Comparison of ENCODE assay signal across 8 cellular contexts in the genomic region with DNA sequence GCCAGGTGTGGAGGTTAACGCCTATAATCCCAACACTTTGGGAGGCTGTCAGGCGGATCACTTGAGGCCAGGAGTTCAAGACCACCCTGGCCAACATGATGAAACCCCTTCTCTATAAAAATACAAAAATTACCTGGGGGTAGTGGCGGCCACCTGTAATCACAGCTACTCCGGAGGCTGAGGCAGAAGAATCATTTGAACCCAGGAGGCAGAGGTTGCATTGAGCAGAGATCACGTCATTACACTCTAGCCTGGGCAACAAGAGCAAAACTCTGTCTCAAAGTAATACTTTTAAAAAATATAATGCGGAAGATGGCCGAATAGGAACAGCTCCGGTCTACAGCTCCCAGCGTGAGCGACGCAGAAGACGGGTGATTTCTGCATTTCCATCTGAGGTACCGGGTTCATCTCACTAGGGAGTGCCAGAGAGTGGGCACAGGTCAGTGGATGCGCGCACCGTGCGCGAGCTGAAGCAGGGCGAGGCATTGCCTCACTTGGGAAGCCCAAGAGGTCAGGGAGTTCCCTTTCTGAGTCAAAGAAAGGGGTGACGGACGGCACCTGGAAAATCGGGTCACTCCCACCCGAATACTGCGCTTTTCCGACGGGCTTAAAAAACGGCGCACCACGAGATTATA.
DNase-seq lines count a peak whose midpoint lies in the region; ATAC-seq and TF ChIP-seq lines count a peak whose summit lies in the region.
"Not testable (repeated sequence)": the region's sequence is repeated elsewhere in the genome, so short reads cannot be mapped to it uniquely, and the experiment has no call there.

No MANE protein-coding gene starts in this region.

- not testable (repeated sequence) for H3K4me1 ChIP-seq in CD8-positive, alpha-beta memory T cell (ENCODE audit: insufficient read depth, low read length); IMR-90 (ENCODE audit: control insufficient read depth, insufficient read depth, low read length); PC-9 (replicated peaks; ENCODE audit: insufficient read depth); iPS DF 6.9 (ENCODE audit: control insufficient read depth, insufficient read depth, low read length)

- not testable (repeated sequence) for H3K9me2 ChIP-seq in PC-9 (ENCODE audit: insufficient read depth)

- TF ChIP-seq CTCF in IMR-90 (conservative IDR thresholded peaks at IDR 0.05; ENCODE audit: low read depth, low read length); PC-9 (conservative IDR thresholded peaks at IDR 0.05); coronary artery (IDR thresholded peaks at IDR 0.05); natural killer cell (IDR thresholded peaks at IDR 0.05): not testable (repeated sequence)

- H4K91ac ChIP-seq in IMR-90 (ENCODE audit: insufficient read depth, low read depth, low read length): not testable (repeated sequence)

- H4K8ac ChIP-seq in IMR-90 (ENCODE audit: low read depth in 2 of 2, low read length in 2 of 2): 0 out of 4 replicates have a peak overlapping the region, but pooled peaks of 1 of the 2 experiments have one; percentile 55

- not testable (repeated sequence) for H2BK120ac ChIP-seq in IMR-90 (ENCODE audit: low read depth, low read length)

- H3K27me3 Mint-ChIP-seq in CD8-positive, alpha-beta memory T cell; activated T-cell treated with anti-CD3 and anti-CD28 coated beads, Interleukin-2, amount 50 U/mL, for 4 hours (ENCODE audit: low read depth); natural killer cell (ENCODE audit: low read depth in 2 of 2); stimulated activated naive CD8-positive, alpha-beta T cell treated with anti-CD3 and anti-CD28 coated beads, Interleukin-15, amount 100 ng/mL, for 72 hours: not testable (repeated sequence)

- TF ChIP-seq RAD21 in IMR-90 (IDR thresholded peaks at IDR 0.05; ENCODE audit: low read length): not testable (repeated sequence)

- intact Hi-C loops in IMR-90 (cut with micrococcal nuclease): loop anchor here (10.0 kb wide), 2 partner anchors 1026 to 1236 kb away; no protein-coding TSS in a partner anchor
- intact Hi-C loops in PC-9 (cut with micrococcal nuclease; ENCODE audit: unreplicated experiment); natural killer cell (cut with micrococcal nuclease): not testable (repeated sequence)

- H3K18ac ChIP-seq in IMR-90 (ENCODE audit: low read depth, low read length): not testable (repeated sequence)

- H3K9me3 ChIP-seq in CD8-positive, alpha-beta memory T cell (ENCODE audit: low read length); IMR-90 (ENCODE audit: control insufficient read depth, insufficient read depth, low read length); PC-9 (ENCODE audit: insufficient read depth, low read depth); iPS DF 6.9 (ENCODE audit: control insufficient read depth, insufficient read depth, low read length): not testable (repeated sequence)

- no CpG with 5 or more reads among the region's 29 CpGs for WGBS in IMR-90 (ENCODE audit: extremely low coverage in 2 of 2, insufficient read length in 1 of 2), 2 experiments
- WGBS in iPS DF 6.9 (ENCODE audit: insufficient coverage, insufficient read length): no CpG with 5 or more reads among the region's 29 CpGs

- H2AK5ac ChIP-seq in IMR-90 (ENCODE audit: low read depth, low read length): not testable (repeated sequence)

- H3K36me3 Mint-ChIP-seq in CD8-positive, alpha-beta memory T cell; activated T-cell treated with anti-CD3 and anti-CD28 coated beads, Interleukin-2, amount 50 U/mL, for 4 hours (ENCODE audit: insufficient read depth); natural killer cell: not testable (repeated sequence)

- H3K4me1 Mint-ChIP-seq in CD8-positive, alpha-beta memory T cell; activated T-cell treated with anti-CD3 and anti-CD28 coated beads, Interleukin-2, amount 50 U/mL, for 4 hours (ENCODE audit: low read depth); natural killer cell; stimulated activated naive CD8-positive, alpha-beta T cell treated with anti-CD3 and anti-CD28 coated beads, Interleukin-15, amount 100 ng/mL, for 72 hours: not testable (repeated sequence)

- not testable (repeated sequence) for H2BK5ac ChIP-seq in IMR-90 (ENCODE audit: low read depth, low read length, poor library complexity, severe bottlenecking)

- H2BK15ac ChIP-seq in IMR-90 (ENCODE audit: low read depth, low read length): not testable (repeated sequence)

- TF ChIP-seq POLR2A in IMR-90 (IDR thresholded peaks at IDR 0.05; ENCODE audit: low read depth, low read length): not testable (repeated sequence)

- not testable (repeated sequence) for H3K79me1 ChIP-seq in IMR-90 (ENCODE audit: low read depth in 1 of 2, low read length in 2 of 2)

- in situ Hi-C loops in IMR-90 (cut with MboI; ENCODE audit: low sequenced_read_pairs): loop anchor here (25.0 kb wide), 1 partner anchor 1229 kb away; no protein-coding TSS in a partner anchor

- H3K27ac ChIP-seq in CD8-positive, alpha-beta memory T cell (ENCODE audit: low read depth, low read length); IMR-90 (ENCODE audit: insufficient read depth, low read length); PC-9; coronary artery; iPS DF 6.9 (ENCODE audit: low read length): not testable (repeated sequence)

- peak in 1 of 5 donors; percentile 29 for DNase-seq in CD8-positive, alpha-beta memory T cell
- not testable (repeated sequence) for DNase-seq in IMR-90; activated T-cell treated with anti-CD3 and anti-CD28 coated beads, Interleukin-2, amount 50 U/mL, for 4 hours; coronary artery (ENCODE audit: low spot score); iPS DF 6.9 (ENCODE audit: low read depth, low spot score); natural killer cell
- DNase-seq in PC-9: peak in 1 of 2 experiments; percentile 46
- peak in 1 of 2 donors; percentile 37 for DNase-seq in stimulated activated naive CD8-positive, alpha-beta T cell treated with anti-CD3 and anti-CD28 coated beads, Interleukin-15, amount 100 ng/mL, for 72 hours

- H3K9me3 Mint-ChIP-seq in CD8-positive, alpha-beta memory T cell; activated T-cell treated with anti-CD3 and anti-CD28 coated beads, Interleukin-2, amount 50 U/mL, for 4 hours; natural killer cell; stimulated activated naive CD8-positive, alpha-beta T cell treated with anti-CD3 and anti-CD28 coated beads, Interleukin-15, amount 100 ng/mL, for 72 hours: not testable (repeated sequence)

- H3K23ac ChIP-seq in IMR-90 (ENCODE audit: low read depth, low read length): not testable (repeated sequence)

- not testable (repeated sequence) for H3K9ac ChIP-seq in IMR-90 (ENCODE audit: low read depth, low read length)

- BruUV-seq in IMR-90 (replicated peaks; lab: Mats Ljungman, UMichigan); PC-9 (replicated peaks; lab: Mats Ljungman, UMichigan): not testable (repeated sequence)

- peak overlapping the region; percentile 40 to 93 (median 79) for H3K4me3 Mint-ChIP-seq in CD8-positive, alpha-beta memory T cell
- peak overlapping the region; percentile 62 for H3K4me3 Mint-ChIP-seq in activated T-cell treated with anti-CD3 and anti-CD28 coated beads, Interleukin-2, amount 50 U/mL, for 4 hours
- peak overlapping the region; percentile 57 for H3K4me3 Mint-ChIP-seq in natural killer cell
- peak overlapping the region; percentile 65 to 69 for H3K4me3 Mint-ChIP-seq in stimulated activated naive CD8-positive, alpha-beta T cell treated with anti-CD3 and anti-CD28 coated beads, Interleukin-15, amount 100 ng/mL, for 72 hours

- H3K9me1 ChIP-seq in IMR-90 (ENCODE audit: insufficient read depth, low read length): not testable (repeated sequence)

- not testable (repeated sequence) for H3K4me3 ChIP-seq in CD8-positive, alpha-beta memory T cell (ENCODE audit: low read length)
- H3K4me3 ChIP-seq in IMR-90 (ENCODE audit: insufficient read depth, low read depth, low read length) (peak overlapping the region; percentile 21; the same call in 1 of the 2 replicates), PC-9 (peak overlapping the region; percentile 40; the same call in 1 of the 2 replicates), coronary artery (peak overlapping the region; percentile 57), iPS DF 6.9 (ENCODE audit: low read length) (peak overlapping the region; percentile 4; the same call in 1 of the 2 replicates)

- not testable (repeated sequence) for H3F3A ChIP-seq in PC-9 (ENCODE audit: insufficient read depth, low read depth)

- H4K5ac ChIP-seq in IMR-90 (ENCODE audit: low read depth, low read length): not testable (repeated sequence)

- H2AFZ ChIP-seq in IMR-90 (replicated peaks; ENCODE audit: low read length, poor library complexity); PC-9: not testable (repeated sequence)

- dilution Hi-C loops in IMR-90 (cut with HindIII; ENCODE audit: low sequenced_read_pairs, unreplicated experiment): not testable (repeated sequence)

- not testable (repeated sequence) for H4K20me1 ChIP-seq in IMR-90 (ENCODE audit: insufficient read depth, low read length); PC-9 (ENCODE audit: insufficient read depth)

- H3K56ac ChIP-seq in IMR-90 (ENCODE audit: extremely low read depth, insufficient read depth, low read length): not testable (repeated sequence)

- not testable (repeated sequence) for H3K14ac ChIP-seq in IMR-90 (replicated peaks; ENCODE audit: low read depth, low read length)

- H3K36me3 ChIP-seq in CD8-positive, alpha-beta memory T cell (ENCODE audit: insufficient read depth, low read length); IMR-90 (ENCODE audit: control insufficient read depth, insufficient read depth, low read length); PC-9 (ENCODE audit: low read depth); iPS DF 6.9 (ENCODE audit: control insufficient read depth, insufficient read depth, low read length): not testable (repeated sequence)

- peak overlapping the region in 6 of 8 donors; percentile 12 to 74 (median 55) for H3K27ac Mint-ChIP-seq in CD8-positive, alpha-beta memory T cell
- H3K27ac Mint-ChIP-seq in natural killer cell: not testable (repeated sequence)
- peak overlapping the region in 1 of 2 donors; percentile 89 for H3K27ac Mint-ChIP-seq in stimulated activated naive CD8-positive, alpha-beta T cell treated with anti-CD3 and anti-CD28 coated beads, Interleukin-15, amount 100 ng/mL, for 72 hours

- not testable (repeated sequence) for H3K4me2 ChIP-seq in IMR-90 (ENCODE audit: low read depth, low read length)
- peak overlapping the region; percentile 59; the same call in 1 of the 2 replicates for H3K4me2 ChIP-seq in PC-9

- POLR2A ChIA-PET in CD8-positive, alpha-beta memory T cell (lab: Charles Lee); IMR-90 (lab: Charles Lee; ENCODE audit: unreplicated experiment): not testable (repeated sequence)
- POLR2A ChIA-PET in PC-9 (lab: Charles Lee; ENCODE audit: unreplicated experiment): interaction anchor here (0.6 kb wide), 1 partner anchor 89 kb away, joined by 4 read pairs; no protein-coding TSS in a partner anchor

- CTCF ChIA-PET in CD8-positive, alpha-beta memory T cell (lab: Charles Lee): interaction anchor here (0.8 kb wide), 1 partner anchor 40 kb away, joined by 3 read pairs; no protein-coding TSS in a partner anchor
- CTCF ChIA-PET in IMR-90 (lab: Yijun Ruan, JAX); PC-9 (lab: Charles Lee): not testable (repeated sequence)

- not testable (repeated sequence) for H3K4ac ChIP-seq in IMR-90 (ENCODE audit: low read depth, low read length)

- ATAC-seq in IMR-90 (ENCODE audit: low read depth); activated T-cell treated with anti-CD3 and anti-CD28 coated beads, Interleukin-2, amount 50 U/mL, for 4 hours; natural killer cell; stimulated activated naive CD8-positive, alpha-beta T cell treated with anti-CD3 and anti-CD28 coated beads, Interleukin-15, amount 100 ng/mL, for 72 hours: not testable (repeated sequence)

- H3K79me2 ChIP-seq in PC-9 (ENCODE audit: low read depth): not testable (repeated sequence)

- H2AK9ac ChIP-seq in IMR-90 (replicated peaks; ENCODE audit: low read depth, low read length, poor library complexity): not testable (repeated sequence)

- H2BK20ac ChIP-seq in IMR-90 (ENCODE audit: low read depth, low read length): not testable (repeated sequence)

- not testable (repeated sequence) for H3K27me3 ChIP-seq in CD8-positive, alpha-beta memory T cell (ENCODE audit: insufficient read depth, low read length, poor library complexity, severe bottlenecking); IMR-90 (ENCODE audit: control insufficient read depth, insufficient read depth, low read length); PC-9 (ENCODE audit: insufficient read depth, low read depth); iPS DF 6.9 (ENCODE audit: control insufficient read depth, insufficient read depth, low read length)
